1 cellular context compared by ENCODE assay signal in the genomic region with DNA sequence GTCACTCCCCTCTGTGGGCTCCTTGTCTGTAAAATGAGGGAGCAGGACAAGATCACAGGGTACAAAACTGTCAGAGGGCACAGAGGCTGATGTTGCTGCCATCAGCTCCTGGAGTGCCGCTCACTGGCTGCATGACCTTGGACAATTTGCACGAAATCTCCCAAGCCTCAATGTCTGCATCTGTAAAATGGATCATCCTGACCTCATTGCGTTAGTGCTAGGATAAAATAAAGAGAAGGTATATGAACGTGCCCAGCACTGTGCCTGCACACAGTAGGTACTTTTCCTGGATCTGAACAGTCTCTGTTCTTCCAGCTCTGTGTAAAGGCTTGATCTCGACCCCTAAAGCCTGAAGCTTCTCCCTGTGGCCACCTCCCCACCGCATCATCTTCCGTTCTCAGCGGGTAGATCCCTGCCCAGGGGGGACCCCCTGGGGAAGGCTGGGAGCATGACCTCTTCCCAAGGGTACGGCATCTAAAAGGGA.
TF ChIP-seq lines count a peak whose summit lies in the region.

No MANE protein-coding gene starts in this region.

TF ChIP-seq in SK-N-SH treated with all-trans-retinoic acid at 6 μM for 48 hours, 23 proteins besides CTCF, POLR2A, EP300 and RAD21 (continued from another document):
- TF ChIP-seq, protein P1, sequence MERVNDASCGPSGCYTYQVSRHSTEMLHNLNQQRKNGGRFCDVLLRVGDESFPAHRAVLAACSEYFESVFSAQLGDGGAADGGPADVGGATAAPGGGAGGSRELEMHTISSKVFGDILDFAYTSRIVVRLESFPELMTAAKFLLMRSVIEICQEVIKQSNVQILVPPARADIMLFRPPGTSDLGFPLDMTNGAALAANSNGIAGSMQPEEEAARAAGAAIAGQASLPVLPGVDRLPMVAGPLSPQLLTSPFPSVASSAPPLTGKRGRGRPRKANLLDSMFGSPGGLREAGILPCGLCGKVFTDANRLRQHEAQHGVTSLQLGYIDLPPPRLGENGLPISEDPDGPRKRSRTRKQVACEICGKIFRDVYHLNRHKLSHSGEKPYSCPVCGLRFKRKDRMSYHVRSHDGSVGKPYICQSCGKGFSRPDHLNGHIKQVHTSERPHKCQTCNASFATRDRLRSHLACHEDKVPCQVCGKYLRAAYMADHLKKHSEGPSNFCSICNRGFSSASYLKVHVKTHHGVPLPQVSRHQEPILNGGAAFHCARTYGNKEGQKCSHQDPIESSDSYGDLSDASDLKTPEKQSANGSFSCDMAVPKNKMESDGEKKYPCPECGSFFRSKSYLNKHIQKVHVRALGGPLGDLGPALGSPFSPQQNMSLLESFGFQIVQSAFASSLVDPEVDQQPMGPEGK (CRISPR knock-in tag; IDR thresholded peaks at IDR 0.05; ENCODE audit: borderline replicate concordance) = no peak
- TF ChIP-seq ZNF70 (CRISPR knock-in tag; IDR thresholded peaks at IDR 0.05) (no peak), ESRRG (CRISPR knock-in tag; IDR thresholded peaks at IDR 0.05) (no peak), ISL1 (CRISPR knock-in tag; IDR thresholded peaks at IDR 0.05) (no peak), GLIS3 (CRISPR knock-in tag; IDR thresholded peaks at IDR 0.05) (no peak), ZNF8 (CRISPR knock-in tag; IDR thresholded peaks at IDR 0.05) (no peak), ARNTL (CRISPR knock-in tag; IDR thresholded peaks at IDR 0.05; ENCODE audit: borderline replicate concordance, low read depth) (no peak), CSRNP3 (CRISPR knock-in tag; IDR thresholded peaks at IDR 0.05) (no peak), RARB (CRISPR knock-in tag; IDR thresholded peaks at IDR 0.05) (no peak), ZC3H10 (CRISPR knock-in tag; IDR thresholded peaks at IDR 0.05) (no peak), TOX (CRISPR knock-in tag; IDR thresholded peaks at IDR 0.05; ENCODE audit: borderline replicate concordance) (no peak)
